Comparison of ENCODE assay signal across 1 cellular context in genomic region chr14:86790408-86791364, GRCh38.
TF ChIP-seq lines count a peak whose summit lies in the region.

No MANE protein-coding gene starts in this region.

TF ChIP-seq in GM23338, 12 proteins besides CTCF, POLR2A, EP300 and RAD21 (continued from another document):
- TF ChIP-seq, protein P1, sequence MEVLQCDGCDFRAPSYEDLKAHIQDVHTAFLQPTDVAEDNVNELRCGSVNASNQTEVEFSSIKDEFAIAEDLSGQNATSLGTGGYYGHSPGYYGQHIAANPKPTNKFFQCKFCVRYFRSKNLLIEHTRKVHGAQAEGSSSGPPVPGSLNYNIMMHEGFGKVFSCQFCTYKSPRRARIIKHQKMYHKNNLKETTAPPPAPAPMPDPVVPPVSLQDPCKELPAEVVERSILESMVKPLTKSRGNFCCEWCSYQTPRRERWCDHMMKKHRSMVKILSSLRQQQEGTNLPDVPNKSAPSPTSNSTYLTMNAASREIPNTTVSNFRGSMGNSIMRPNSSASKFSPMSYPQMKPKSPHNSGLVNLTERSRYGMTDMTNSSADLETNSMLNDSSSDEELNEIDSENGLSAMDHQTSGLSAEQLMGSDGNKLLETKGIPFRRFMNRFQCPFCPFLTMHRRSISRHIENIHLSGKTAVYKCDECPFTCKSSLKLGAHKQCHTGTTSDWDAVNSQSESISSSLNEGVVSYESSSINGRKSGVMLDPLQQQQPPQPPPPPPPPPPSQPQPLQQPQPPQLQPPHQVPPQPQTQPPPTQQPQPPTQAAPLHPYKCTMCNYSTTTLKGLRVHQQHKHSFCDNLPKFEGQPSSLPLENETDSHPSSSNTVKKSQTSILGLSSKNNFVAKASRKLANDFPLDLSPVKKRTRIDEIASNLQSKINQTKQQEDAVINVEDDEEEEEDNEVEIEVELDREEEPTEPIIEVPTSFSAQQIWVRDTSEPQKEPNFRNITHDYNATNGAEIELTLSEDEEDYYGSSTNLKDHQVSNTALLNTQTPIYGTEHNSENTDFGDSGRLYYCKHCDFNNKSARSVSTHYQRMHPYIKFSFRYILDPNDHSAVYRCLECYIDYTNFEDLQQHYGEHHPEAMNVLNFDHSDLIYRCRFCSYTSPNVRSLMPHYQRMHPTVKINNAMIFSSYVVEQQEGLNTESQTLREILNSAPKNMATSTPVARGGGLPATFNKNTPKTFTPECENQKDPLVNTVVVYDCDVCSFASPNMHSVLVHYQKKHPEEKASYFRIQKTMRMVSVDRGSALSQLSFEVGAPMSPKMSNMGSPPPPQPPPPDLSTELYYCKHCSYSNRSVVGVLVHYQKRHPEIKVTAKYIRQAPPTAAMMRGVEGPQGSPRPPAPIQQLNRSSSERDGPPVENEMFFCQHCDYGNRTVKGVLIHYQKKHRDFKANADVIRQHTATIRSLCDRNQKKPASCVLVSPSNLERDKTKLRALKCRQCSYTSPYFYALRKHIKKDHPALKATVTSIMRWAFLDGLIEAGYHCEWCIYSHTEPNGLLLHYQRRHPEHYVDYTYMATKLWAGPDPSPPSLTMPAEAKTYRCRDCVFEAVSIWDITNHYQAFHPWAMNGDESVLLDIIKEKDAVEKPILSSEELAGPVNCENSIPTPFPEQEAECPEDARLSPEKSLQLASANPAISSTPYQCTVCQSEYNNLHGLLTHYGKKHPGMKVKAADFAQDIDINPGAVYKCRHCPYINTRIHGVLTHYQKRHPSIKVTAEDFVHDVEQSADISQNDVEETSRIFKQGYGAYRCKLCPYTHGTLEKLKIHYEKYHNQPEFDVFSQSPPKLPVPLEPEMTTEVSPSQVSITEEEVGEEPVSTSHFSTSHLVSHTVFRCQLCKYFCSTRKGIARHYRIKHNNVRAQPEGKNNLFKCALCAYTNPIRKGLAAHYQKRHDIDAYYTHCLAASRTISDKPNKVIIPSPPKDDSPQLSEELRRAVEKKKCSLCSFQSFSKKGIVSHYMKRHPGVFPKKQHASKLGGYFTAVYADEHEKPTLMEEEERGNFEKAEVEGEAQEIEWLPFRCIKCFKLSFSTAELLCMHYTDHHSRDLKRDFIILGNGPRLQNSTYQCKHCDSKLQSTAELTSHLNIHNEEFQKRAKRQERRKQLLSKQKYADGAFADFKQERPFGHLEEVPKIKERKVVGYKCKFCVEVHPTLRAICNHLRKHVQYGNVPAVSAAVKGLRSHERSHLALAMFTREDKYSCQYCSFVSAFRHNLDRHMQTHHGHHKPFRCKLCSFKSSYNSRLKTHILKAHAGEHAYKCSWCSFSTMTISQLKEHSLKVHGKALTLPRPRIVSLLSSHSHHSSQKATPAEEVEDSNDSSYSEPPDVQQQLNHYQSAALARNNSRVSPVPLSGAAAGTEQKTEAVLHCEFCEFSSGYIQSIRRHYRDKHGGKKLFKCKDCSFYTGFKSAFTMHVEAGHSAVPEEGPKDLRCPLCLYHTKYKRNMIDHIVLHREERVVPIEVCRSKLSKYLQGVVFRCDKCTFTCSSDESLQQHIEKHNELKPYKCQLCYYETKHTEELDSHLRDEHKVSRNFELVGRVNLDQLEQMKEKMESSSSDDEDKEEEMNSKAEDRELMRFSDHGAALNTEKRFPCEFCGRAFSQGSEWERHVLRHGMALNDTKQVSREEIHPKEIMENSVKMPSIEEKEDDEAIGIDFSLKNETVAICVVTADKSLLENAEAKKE (CRISPR knock-in tag; IDR thresholded peaks at IDR 0.05): no peak
- TF ChIP-seq ZNF114 (CRISPR knock-in tag; IDR thresholded peaks at IDR 0.05) (no peak), ZNF331 (CRISPR knock-in tag; IDR thresholded peaks at IDR 0.05; ENCODE audit: low read depth) (no peak), CREB1 (CRISPR knock-in tag; IDR thresholded peaks at IDR 0.05; ENCODE audit: low read depth) (no peak), POLR2AphosphoS5 (IDR thresholded peaks at IDR 0.05; ENCODE audit: low read depth) (no peak), JUNB (IDR thresholded peaks at IDR 0.05; ENCODE audit: unreplicated experiment) (no peak)
TF ChIP-seq in GM23338: peak in this region for 0.
